Comparison of ENCODE assay signal across 18 cellular contexts in genomic region chr3:59367150-59367549, GRCh38.
DNase-seq lines count a peak whose midpoint lies in the region; ATAC-seq, FAIRE-seq and TF ChIP-seq lines count a peak whose summit lies in the region.
"Had no signal": no experiment of that assay in that cellular context is flagged by ENCODE, and none has a peak within 500 bp of the region (broad histone marks: within the 10 kb centered on the region; RNA-seq: fewer than 3 reads in every experiment).

No MANE protein-coding gene starts in this region.

- H3K4me3 ChIP-seq in mesenchymal stem cell (ENCODE audit: insufficient read depth in 1 of 2, low read depth in 1 of 2, low read length in 2 of 2), result no peak overlapping the region
- H3K4me3 ChIP-seq: thyroid gland had no signal

- no peaks in the 10 kb centered on the region for H3K27me3 Mint-ChIP-seq in stimulated activated naive CD8-positive, alpha-beta T cell treated with anti-CD3 and anti-CD28 coated beads, Interleukin-15, amount 100 ng/mL, for 72 hours
- peaks cover 5% of the 10 kb centered on the region for H3K27me3 Mint-ChIP-seq in type B pancreatic cell
- H3K27me3 Mint-ChIP-seq: activated CD8-positive, alpha-beta T cell treated with anti-CD3 and anti-CD28 coated beads for 36 hours; B cell had no signal

- no peak overlapping the region for H2AFZ ChIP-seq in mesenchymal stem cell (ENCODE audit: low read depth, low read length)
- H2AFZ ChIP-seq: parathyroid adenoma had no signal

- no peaks in the 10 kb centered on the region for H3K36me3 Mint-ChIP-seq in type B pancreatic cell

- H4K8ac ChIP-seq in mesenchymal stem cell (ENCODE audit: low read length), result no peak overlapping the region

- H2BK15ac ChIP-seq in mesenchymal stem cell (ENCODE audit: low read depth, poor library complexity, severe bottlenecking), result no peak overlapping the region

- peak; percentile 36 for FAIRE-seq in GM12892 (lab: Jason Lieb, UNC)
- FAIRE-seq: endothelial cell of umbilical vein, frontal cortex, small intestine had no signal

- no peak overlapping the region for H2BK120ac ChIP-seq in mesenchymal stem cell (ENCODE audit: low read depth, low read length)

- H3K27ac Mint-ChIP-seq in stimulated activated naive CD8-positive, alpha-beta T cell treated with anti-CD3 and anti-CD28 coated beads, Interleukin-15, amount 100 ng/mL, for 72 hours, result no peak overlapping the region
- H3K27ac Mint-ChIP-seq in type B pancreatic cell, result no peak overlapping the region
- H3K27ac Mint-ChIP-seq: activated CD8-positive, alpha-beta T cell treated with anti-CD3 and anti-CD28 coated beads for 36 hours; B cell had no signal

- no peak for DNase-seq in GM12892 (ENCODE audit: insufficient read length)
- peak; percentile 37 to 54 for DNase-seq in Kasumi-1 (lab: John Stamatoyannopoulos, UW)
- peak; percentile 47 for DNase-seq in amniotic epithelial cell (ENCODE audit: low read depth)
- DNase-seq in mesenchymal stem cell, result peak; percentile 11
- DNase-seq in stimulated activated naive CD8-positive, alpha-beta T cell treated with anti-CD3 and anti-CD28 coated beads, Interleukin-15, amount 100 ng/mL, for 72 hours, result no peak
- no peak for DNase-seq in type B pancreatic cell (ENCODE audit: extremely low spot score, unreplicated experiment)
- no peak for DNase-seq in NCI-H345 (lab: John Stamatoyannopoulos, UW)
- DNase-seq: activated CD8-positive, alpha-beta T cell treated with anti-CD3 and anti-CD28 coated beads for 36 hours; amygdala; cortex of kidney; NCI-H2029 treated with DMSO at 0.1 percent for 48 hours; small intestine; thyroid gland had no signal

- H3K18ac ChIP-seq in mesenchymal stem cell (ENCODE audit: low read depth in 1 of 2, low read length in 2 of 2), result no peak overlapping the region

- no peak overlapping the region for H2AK5ac ChIP-seq in mesenchymal stem cell (ENCODE audit: low read length, severe bottlenecking)

- no peak overlapping the region for H3K4me2 ChIP-seq in mesenchymal stem cell (ENCODE audit: low read length, poor library complexity, severe bottlenecking)

- H3K27me3 ChIP-seq in mesenchymal stem cell (ENCODE audit: control insufficient read depth in 1 of 2, insufficient read depth in 1 of 2, low read length in 2 of 2), result peaks cover 0 to 6% of the 10 kb centered on the region in 2 experiments
- H3K27me3 ChIP-seq: thyroid gland had no signal

- H3K36me3 ChIP-seq in mesenchymal stem cell (ENCODE audit: control insufficient read depth in 1 of 2, insufficient read depth in 2 of 2, low read depth in 1 of 2, low read length in 2 of 2), result no peaks in the 10 kb centered on the region
- H3K36me3 ChIP-seq: thyroid gland had no signal

- H3K9me3 ChIP-seq in mesenchymal stem cell (ENCODE audit: control insufficient read depth, low read length), result no peaks in the 10 kb centered on the region
- H3K9me3 ChIP-seq: thyroid gland had no signal

- H3K79me1 ChIP-seq in mesenchymal stem cell (replicated peaks; ENCODE audit: low read length, poor library complexity, severe bottlenecking), result no peaks in the 10 kb centered on the region

- no peak overlapping the region for H4K91ac ChIP-seq in mesenchymal stem cell (ENCODE audit: low read length)

- no peak overlapping the region for H3K9ac ChIP-seq in mesenchymal stem cell (ENCODE audit: low read length)
- H3K9ac ChIP-seq: parathyroid adenoma had no signal

- H3K4me1 ChIP-seq in mesenchymal stem cell (ENCODE audit: control insufficient read depth, insufficient read depth, low read depth, low read length), result no peaks in the 10 kb centered on the region
- H3K4me1 ChIP-seq: parathyroid adenoma had no signal

- no peak overlapping the region for H3K23ac ChIP-seq in mesenchymal stem cell (ENCODE audit: low read length in 2 of 2)

- peaks cover 3 to 7% of the 10 kb centered on the region in 2 donors for H3K9me3 Mint-ChIP-seq in stimulated activated naive CD8-positive, alpha-beta T cell treated with anti-CD3 and anti-CD28 coated beads, Interleukin-15, amount 100 ng/mL, for 72 hours
- H3K9me3 Mint-ChIP-seq in type B pancreatic cell, result peaks cover 8% of the 10 kb centered on the region
- H3K9me3 Mint-ChIP-seq: activated CD8-positive, alpha-beta T cell treated with anti-CD3 and anti-CD28 coated beads for 36 hours had no signal

- no peak overlapping the region for H3K27ac ChIP-seq in mesenchymal stem cell (ENCODE audit: low read length, poor library complexity, severe bottlenecking)
- H3K27ac ChIP-seq: parathyroid adenoma, thyroid gland had no signal

- H3K4me1 Mint-ChIP-seq in stimulated activated naive CD8-positive, alpha-beta T cell treated with anti-CD3 and anti-CD28 coated beads, Interleukin-15, amount 100 ng/mL, for 72 hours, result peaks cover 31% of the 10 kb centered on the region
- H3K4me1 Mint-ChIP-seq in type B pancreatic cell (ENCODE audit: unreplicated experiment), result peaks cover 10% of the 10 kb centered on the region

- no peak overlapping the region for H3K4ac ChIP-seq in mesenchymal stem cell (ENCODE audit: low read depth in 1 of 2, low read length in 2 of 2)

- H2BK5ac ChIP-seq in mesenchymal stem cell (ENCODE audit: low read depth, low read length, poor library complexity, severe bottlenecking), result no peak overlapping the region

- WGBS in mesenchymal stem cell, result 0% methylated on average over 1 of the region's 3 CpGs

- no peak overlapping the region for H3K14ac ChIP-seq in mesenchymal stem cell (ENCODE audit: low read length in 2 of 2)

- no peak for TF ChIP-seq POLR2A in GM12892 (IDR thresholded peaks at IDR 0.05; ENCODE audit: low read depth, low read length)

- TF ChIP-seq CTCF in type B pancreatic cell (conservative IDR thresholded peaks at IDR 0.05), result no peak

- ATAC-seq in stimulated activated naive CD8-positive, alpha-beta T cell treated with anti-CD3 and anti-CD28 coated beads, Interleukin-15, amount 100 ng/mL, for 72 hours, result no peak
- no peak for ATAC-seq in HG03342 (IDR thresholded peaks at IDR 0.05; ENCODE audit: unreplicated experiment)
- ATAC-seq: activated CD8-positive, alpha-beta T cell treated with anti-CD3 and anti-CD28 coated beads for 36 hours had no signal

- H3K4me3 Mint-ChIP-seq in stimulated activated naive CD8-positive, alpha-beta T cell treated with anti-CD3 and anti-CD28 coated beads, Interleukin-15, amount 100 ng/mL, for 72 hours, result no peak overlapping the region
- no peak overlapping the region for H3K4me3 Mint-ChIP-seq in type B pancreatic cell
- H3K4me3 Mint-ChIP-seq: activated CD8-positive, alpha-beta T cell treated with anti-CD3 and anti-CD28 coated beads for 36 hours; B cell had no signal

- H2BK12ac ChIP-seq in mesenchymal stem cell (ENCODE audit: low read length in 2 of 2), result no peak overlapping the region

Comparison
In these comparisons a context has a peak if more than half of its experiments do, and no peak if none do; other contexts are left out.
1. DNase-seq: peak in Kasumi-1 (2 of 2), amniotic epithelial cell (single experiment) and mesenchymal stem cell (single experiment); none in GM12892 (single experiment), stimulated activated naive CD8-positive, alpha-beta T cell treated with anti-CD3 and anti-CD28 coated beads, Interleukin-15, amount 100 ng/mL, for 72 hours (0 of 2), type B pancreatic cell (single experiment) and NCI-H345 (single experiment).